9 cellular contexts compared by ENCODE assay signal in the genomic region with DNA sequence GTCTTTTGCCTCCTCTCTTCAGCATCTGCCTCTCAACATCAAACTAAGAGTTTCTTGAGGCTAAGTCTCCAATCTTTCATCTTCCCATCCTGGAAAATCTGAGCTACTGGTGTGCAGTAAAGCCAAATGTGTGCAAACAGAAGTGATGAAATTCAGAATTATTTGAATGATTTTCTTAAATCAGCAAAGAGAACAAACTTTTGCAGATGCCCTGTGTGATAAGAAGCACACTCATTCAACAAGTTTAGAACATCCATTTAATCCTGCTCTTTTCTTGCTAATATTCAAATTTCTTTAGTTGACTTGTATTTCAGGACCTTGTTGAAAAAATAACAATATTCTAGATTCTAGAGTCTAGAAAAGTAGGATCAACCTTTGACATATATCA.
DNase-seq lines count a peak whose midpoint lies in the region; ATAC-seq lines count a peak whose summit lies in the region.
"Had no signal": no experiment of that assay in that cellular context is flagged by ENCODE, and none has a peak within 500 bp of the region (broad histone marks: within the 10 kb centered on the region; RNA-seq: fewer than 3 reads in every experiment).

No MANE protein-coding gene starts in this region.

- peak overlapping the region; percentile 100 for H3K27ac Mint-ChIP-seq in activated T-cell treated with anti-CD3 and anti-CD28 coated beads, Interleukin-2, amount 50 U/mL, for 72 hours
- peak overlapping the region; percentile 90 for H3K27ac Mint-ChIP-seq in stimulated activated naive B cell treated with anti-CD40 and anti-IgM and Interleukin-4, amounts not matched to agents 10 μg/mL and 1 μg/mL and 100 μg/mL, for 72 hours

- H3K27me3 ChIP-seq in Karpas-422 (ENCODE audit: low read length): no peaks in the 10 kb centered on the region

- H3K9me3 ChIP-seq in Karpas-422 (ENCODE audit: low read length): peaks cover 7% of the 10 kb centered on the region

- H3K36me3 ChIP-seq in Karpas-422 (ENCODE audit: insufficient read depth, low read length): no peaks in the 10 kb centered on the region

- H3K79me2 ChIP-seq in Karpas-422 (ENCODE audit: low read length): no peaks in the 10 kb centered on the region

- peaks cover 0 to 13% of the 10 kb centered on the region in 2 donors for H3K36me3 Mint-ChIP-seq in activated T-cell treated with anti-CD3 and anti-CD28 coated beads, Interleukin-2, amount 50 U/mL, for 72 hours (ENCODE audit: insufficient read depth in 2 of 2)
- peaks cover 3 to 7% of the 10 kb centered on the region in 2 donors for H3K36me3 Mint-ChIP-seq in stimulated activated naive B cell treated with anti-CD40 and anti-IgM and Interleukin-4, amounts not matched to agents 10 μg/mL and 1 μg/mL and 100 μg/mL, for 72 hours

- H3K4me3 Mint-ChIP-seq in activated T-cell treated with anti-CD3 and anti-CD28 coated beads, Interleukin-2, amount 50 U/mL, for 72 hours: peak overlapping the region; percentile 11 to 87
- peak overlapping the region; percentile 14 to 42 for H3K4me3 Mint-ChIP-seq in stimulated activated naive B cell treated with anti-CD40 and anti-IgM and Interleukin-4, amounts not matched to agents 10 μg/mL and 1 μg/mL and 100 μg/mL, for 72 hours

- no peak overlapping the region for H3K9ac ChIP-seq in Karpas-422 (ENCODE audit: low read length)

- peak overlapping the region; percentile 54; the same call in 1 of the 2 replicates for H3K4me3 ChIP-seq in Karpas-422 (ENCODE audit: low read length)

- ATAC-seq in activated T-cell treated with anti-CD3 and anti-CD28 coated beads, Interleukin-2, amount 50 U/mL, for 72 hours (replicated peaks in 1 of 2): peak; percentile 25 to 42
- ATAC-seq in HG02763 (IDR thresholded peaks at IDR 0.05; ENCODE audit: unreplicated experiment): peak; percentile 16
- ATAC-seq in stimulated activated naive B cell treated with anti-CD40 and anti-IgM and Interleukin-4, amounts not matched to agents 10 μg/mL and 1 μg/mL and 100 μg/mL, for 72 hours (replicated peaks): peak; percentile 53 to 54
- no peak for ATAC-seq in left cardiac atrium

- peaks cover 4 to 5% of the 10 kb centered on the region in 2 donors for H3K9me3 Mint-ChIP-seq in activated T-cell treated with anti-CD3 and anti-CD28 coated beads, Interleukin-2, amount 50 U/mL, for 72 hours
- H3K9me3 Mint-ChIP-seq in stimulated activated naive B cell treated with anti-CD40 and anti-IgM and Interleukin-4, amounts not matched to agents 10 μg/mL and 1 μg/mL and 100 μg/mL, for 72 hours: peaks cover 9 to 11% of the 10 kb centered on the region in 2 donors

- peaks cover 52% of the 10 kb centered on the region for H3K4me1 Mint-ChIP-seq in activated T-cell treated with anti-CD3 and anti-CD28 coated beads, Interleukin-2, amount 50 U/mL, for 72 hours (ENCODE audit: low read depth)
- H3K4me1 Mint-ChIP-seq in stimulated activated naive B cell treated with anti-CD40 and anti-IgM and Interleukin-4, amounts not matched to agents 10 μg/mL and 1 μg/mL and 100 μg/mL, for 72 hours: peaks cover 7 to 17% of the 10 kb centered on the region in 2 donors

- no peaks in the 10 kb centered on the region for H3K27me3 Mint-ChIP-seq in activated T-cell treated with anti-CD3 and anti-CD28 coated beads, Interleukin-2, amount 50 U/mL, for 72 hours (ENCODE audit: low read depth)
- no peaks in the 10 kb centered on the region for H3K27me3 Mint-ChIP-seq in stimulated activated naive B cell treated with anti-CD40 and anti-IgM and Interleukin-4, amounts not matched to agents 10 μg/mL and 1 μg/mL and 100 μg/mL, for 72 hours

- H3K4me2 ChIP-seq in Karpas-422 (ENCODE audit: low read depth, low read length, poor library complexity, severe bottlenecking): no peak overlapping the region

- no peaks in the 10 kb centered on the region for H3K9me2 ChIP-seq in Karpas-422 (replicated peaks; ENCODE audit: insufficient read depth, low read length)

- no peaks in the 10 kb centered on the region for H4K20me1 ChIP-seq in Karpas-422 (ENCODE audit: insufficient read depth, low read depth, low read length)

- H2AFZ ChIP-seq in Karpas-422 (ENCODE audit: low read length): peak overlapping the region; percentile 65

- intact Hi-C loops in left cardiac atrium (cut with DNase I): no loop called here

- DNase-seq in activated T-cell treated with anti-CD3 and anti-CD28 coated beads, Interleukin-2, amount 50 U/mL, for 72 hours: no peak
- DNase-seq in activated T-cell treated with anti-CD3 and anti-CD28 coated beads, Interleukin-2, amount 50 U/mL, for 1 hour: no peak
- DNase-seq in Karpas-422 (no peak), occipital lobe (lab: John Stamatoyannopoulos, UW) (no peak), SK-N-DZ (ENCODE audit: low spot score) (no peak), left cardiac atrium (no peak)
- no peak for DNase-seq in stimulated activated naive B cell treated with anti-CD40 and anti-IgM and Interleukin-4, amounts not matched to agents 10 μg/mL and 1 μg/mL and 100 μg/mL, for 72 hours
- DNase-seq: SHP77 had no signal

- H3K4me1 ChIP-seq in Karpas-422 (ENCODE audit: low read length): no peaks in the 10 kb centered on the region

- no peak overlapping the region for H3K27ac ChIP-seq in Karpas-422 (ENCODE audit: low read length)

Comparison
In these comparisons a context has a peak if more than half of its experiments do, and no peak if none do; other contexts are left out.
1. ATAC-seq: peak in activated T-cell treated with anti-CD3 and anti-CD28 coated beads, Interleukin-2, amount 50 U/mL, for 72 hours (2 of 2), HG02763 (single experiment) and stimulated activated naive B cell treated with anti-CD40 and anti-IgM and Interleukin-4, amounts not matched to agents 10 μg/mL and 1 μg/mL and 100 μg/mL, for 72 hours (2 of 2); none in left cardiac atrium (0 of 2).